Comparison of ENCODE assay signal across 9 cellular contexts in the genomic region with DNA sequence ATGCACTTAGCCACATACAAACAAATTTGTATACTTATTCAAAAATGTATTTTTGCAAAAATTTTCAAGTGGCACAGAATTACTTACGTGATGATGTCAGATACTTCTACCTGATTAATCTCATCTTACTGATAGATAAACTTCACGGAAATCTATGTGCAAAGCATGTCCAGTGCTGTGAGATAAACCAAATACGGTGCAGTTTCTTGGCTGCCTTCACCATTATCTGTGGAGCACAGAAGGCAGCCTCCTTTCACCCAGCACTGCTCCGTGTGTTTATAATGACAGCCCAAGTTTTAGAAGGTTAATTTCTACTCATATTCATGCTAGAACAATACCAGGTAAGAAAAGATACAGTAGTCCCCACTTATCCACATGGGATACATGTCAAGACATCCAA. TPM values are rescaled to one million over a fixed set of nuclear protein-coding genes. Genes with fewer than 3 reads are reported as not detected.
"Had no signal": no experiment of that assay in that cellular context is flagged by ENCODE, and none has a peak within 500 bp of the region (broad histone marks: within the 10 kb centered on the region; RNA-seq: fewer than 3 reads in every experiment).

No MANE protein-coding gene starts in this region.

- DNase-seq: GDM1, GF-D8 had no signal

- H3K4me3 ChIP-seq: GM12878 had no signal

- ATAC-seq: GM12878 had no signal

- FAIRE-seq: G401.6, GM12878, GM12891, GM12892, GM18507, GM19239 had no signal

RNA-seq across cellular contexts. Expression of gene PDE10A, which starts 59.0 kb away (rescaled TPM):
- total RNA-seq: G401 had no signal
